In genomic region chr1:30312226-30312625, GRCh38 we compare ENCODE assay signal across 22 cellular contexts.
DNase-seq lines count a peak whose midpoint lies in the region; ATAC-seq and TF ChIP-seq lines count a peak whose summit lies in the region.
"Had no signal": no experiment of that assay in that cellular context is flagged by ENCODE, and none has a peak within 500 bp of the region (broad histone marks: within the 10 kb centered on the region; RNA-seq: fewer than 3 reads in every experiment).

No MANE protein-coding gene starts in this region.

- H3K36me3 Mint-ChIP-seq in H9 (ENCODE audit: insufficient read depth in 1 of 3, low read depth in 3 of 3): peaks cover 0 to 3% (median 0%) of the 10 kb centered on the region in 3 experiments; a peak in 1 of 7 replicates
- no peaks in the 10 kb centered on the region for H3K36me3 Mint-ChIP-seq in natural killer cell treated with Interleukin-12 subunit alpha and Interleukin-12 subunit beta and Interleukin-15 and Interleukin-18, amount 100 ng/mL, for 72 hours
- no peaks in the 10 kb centered on the region for H3K36me3 Mint-ChIP-seq in stimulated activated effector memory CD8-positive, alpha-beta T cell treated with anti-CD3 and anti-CD28 coated beads, Interleukin-12 subunit alpha, Interleukin-12 subunit beta, amount 100 ng/mL, for 72 hours
- H3K36me3 Mint-ChIP-seq in activated T-cell treated with anti-CD3 and anti-CD28 coated beads, Interleukin-2, amount 50 U/mL, for 24 hours (ENCODE audit: low read depth): no peaks in the 10 kb centered on the region
- H3K36me3 Mint-ChIP-seq in MCF 10A (ENCODE audit: insufficient read depth, unreplicated experiment): no peaks in the 10 kb centered on the region
- H3K36me3 Mint-ChIP-seq: CD4-positive, alpha-beta memory T cell had no signal

- H3K79me1 ChIP-seq in H9 (ENCODE audit: insufficient read depth, low read depth, low read length, poor library complexity, severe bottlenecking): no peaks in the 10 kb centered on the region

- peaks cover 2 to 5% of the 10 kb centered on the region in 2 experiments; a peak in 2 of 5 replicates for H3K9me3 Mint-ChIP-seq in H9
- H3K9me3 Mint-ChIP-seq in natural killer cell treated with Interleukin-12 subunit alpha and Interleukin-12 subunit beta and Interleukin-15 and Interleukin-18, amount 100 ng/mL, for 72 hours: no peaks in the 10 kb centered on the region
- H3K9me3 Mint-ChIP-seq in stimulated activated effector memory CD8-positive, alpha-beta T cell treated with anti-CD3 and anti-CD28 coated beads, Interleukin-12 subunit alpha, Interleukin-12 subunit beta, amount 100 ng/mL, for 72 hours: no peaks in the 10 kb centered on the region
- no peaks in the 10 kb centered on the region for H3K9me3 Mint-ChIP-seq in activated T-cell treated with anti-CD3 and anti-CD28 coated beads, Interleukin-2, amount 50 U/mL, for 24 hours
- H3K9me3 Mint-ChIP-seq in MCF 10A (ENCODE audit: unreplicated experiment): no peaks in the 10 kb centered on the region

- H2BK5ac ChIP-seq in H9 (ENCODE audit: insufficient read length, low read length): no peak overlapping the region

- H3K4me3 Mint-ChIP-seq in H9: no peak overlapping the region
- H3K4me3 Mint-ChIP-seq in natural killer cell treated with Interleukin-12 subunit alpha and Interleukin-12 subunit beta and Interleukin-15 and Interleukin-18, amount 100 ng/mL, for 72 hours: no peak overlapping the region
- no peak overlapping the region for H3K4me3 Mint-ChIP-seq in stimulated activated effector memory CD8-positive, alpha-beta T cell treated with anti-CD3 and anti-CD28 coated beads, Interleukin-12 subunit alpha, Interleukin-12 subunit beta, amount 100 ng/mL, for 72 hours
- no peak overlapping the region for H3K4me3 Mint-ChIP-seq in activated T-cell treated with anti-CD3 and anti-CD28 coated beads, Interleukin-2, amount 50 U/mL, for 24 hours
- H3K4me3 Mint-ChIP-seq in MCF 10A (ENCODE audit: unreplicated experiment): no peak overlapping the region
- H3K4me3 Mint-ChIP-seq: CD4-positive, alpha-beta memory T cell; HFFc6 had no signal

- H3K56ac ChIP-seq in H9 (ENCODE audit: insufficient read length, low read depth, low read length): no peak overlapping the region

- H3K4me2 ChIP-seq in BLaER1 (peak overlapping the region; percentile 67), H9 (ENCODE audit: insufficient read depth, insufficient read length, low read length) (no peak overlapping the region)
- H3K4me2 ChIP-seq: A549, PC-9 had no signal

- DNase-seq in H9: peak; percentile 24
- peak; percentile 29 for DNase-seq in natural killer cell treated with Interleukin-12 subunit alpha and Interleukin-12 subunit beta and Interleukin-15 and Interleukin-18, amount 100 ng/mL, for 72 hours (ENCODE audit: low spot score)
- no peak for DNase-seq in stimulated activated effector memory CD8-positive, alpha-beta T cell treated with anti-CD3 and anti-CD28 coated beads, Interleukin-12 subunit alpha, Interleukin-12 subunit beta, amount 100 ng/mL, for 72 hours (ENCODE audit: low spot score in 2 of 2)
- DNase-seq in activated T-cell treated with anti-CD3 and anti-CD28 coated beads, Interleukin-2, amount 50 U/mL, for 24 hours: no peak
- DNase-seq in MCF 10A (ENCODE audit: unreplicated experiment): no peak
- no peak for DNase-seq in NCI-H146 treated with DMSO at 0.1 percent for 48 hours (lab: John Stamatoyannopoulos, UW; ENCODE audit: unreplicated experiment)
- DNase-seq: BE2C; CD4-positive, alpha-beta memory T cell; DND-41; HFFc6; NCI-H1092; NCI-H1436; NCI-H1930; NCI-H510A; PC-9; RPMI8226; SHP77 treated with DMSO at 0.1 percent for 48 hours had no signal

- H3K27ac Mint-ChIP-seq in H9 (peak overlapping the region in 2 of 3 experiments; percentile 57 to 66; a peak in 3 of 7 replicates), MCF 10A (ENCODE audit: low read depth, unreplicated experiment) (no peak overlapping the region)
- no peak overlapping the region for H3K27ac Mint-ChIP-seq in natural killer cell treated with Interleukin-12 subunit alpha and Interleukin-12 subunit beta and Interleukin-15 and Interleukin-18, amount 100 ng/mL, for 72 hours
- H3K27ac Mint-ChIP-seq in stimulated activated effector memory CD8-positive, alpha-beta T cell treated with anti-CD3 and anti-CD28 coated beads, Interleukin-12 subunit alpha, Interleukin-12 subunit beta, amount 100 ng/mL, for 72 hours: no peak overlapping the region
- H3K27ac Mint-ChIP-seq in activated T-cell treated with anti-CD3 and anti-CD28 coated beads, Interleukin-2, amount 50 U/mL, for 24 hours: no peak overlapping the region
- H3K27ac Mint-ChIP-seq: HFFc6 had no signal

- no TSS peak for BruUV-seq in MCF 10A (replicated peaks; lab: Mats Ljungman, UMichigan)

- H3K27ac ChIP-seq in BLaER1 (peak overlapping the region; percentile 33), H9 (ENCODE audit: insufficient read length, low read depth, low read length) (no peak overlapping the region)
- H3K27ac ChIP-seq: A549, PC-9 had no signal

- H3K9me3 ChIP-seq in BLaER1 (no peaks in the 10 kb centered on the region), H9 (ENCODE audit: control insufficient read depth, low read depth, low read length) (no peaks in the 10 kb centered on the region)
- H3K9me3 ChIP-seq: A549, BE2C had no signal

- no peak overlapping the region for H3K4me3 ChIP-seq in BLaER1
- H3K4me3 ChIP-seq: A549, GM12878, K562, PC-9 had no signal

- no peak overlapping the region for H2BK12ac ChIP-seq in H9 (ENCODE audit: insufficient read length, low read depth, low read length)

- H4K8ac ChIP-seq in H9 (replicated peaks; ENCODE audit: insufficient read length, low read depth, low read length): no peak overlapping the region

- H3K4me1 ChIP-seq in BLaER1 (peaks cover 69% of the 10 kb centered on the region), H9 (ENCODE audit: insufficient read depth, low read length) (no peaks in the 10 kb centered on the region)
- H3K4me1 ChIP-seq: A549, BE2C had no signal

- H3K27me3 ChIP-seq in BLaER1 (no peaks in the 10 kb centered on the region), H9 (ENCODE audit: insufficient read depth, low read length) (no peaks in the 10 kb centered on the region)
- H3K27me3 ChIP-seq: BE2C had no signal

- H3K4ac ChIP-seq in H9 (ENCODE audit: low read depth, low read length): no peak overlapping the region

- peaks cover 0 to 9% of the 10 kb centered on the region in 2 experiments; a peak in 2 of 4 replicates for H3K4me1 Mint-ChIP-seq in H9
- H3K4me1 Mint-ChIP-seq in natural killer cell treated with Interleukin-12 subunit alpha and Interleukin-12 subunit beta and Interleukin-15 and Interleukin-18, amount 100 ng/mL, for 72 hours (ENCODE audit: low read depth in 2 of 2): no peaks in the 10 kb centered on the region
- no peaks in the 10 kb centered on the region for H3K4me1 Mint-ChIP-seq in stimulated activated effector memory CD8-positive, alpha-beta T cell treated with anti-CD3 and anti-CD28 coated beads, Interleukin-12 subunit alpha, Interleukin-12 subunit beta, amount 100 ng/mL, for 72 hours
- no peaks in the 10 kb centered on the region for H3K4me1 Mint-ChIP-seq in activated T-cell treated with anti-CD3 and anti-CD28 coated beads, Interleukin-2, amount 50 U/mL, for 24 hours (ENCODE audit: low read depth)
- no peaks in the 10 kb centered on the region for H3K4me1 Mint-ChIP-seq in MCF 10A (ENCODE audit: insufficient read depth, unreplicated experiment)
- H3K4me1 Mint-ChIP-seq: CD4-positive, alpha-beta memory T cell had no signal

- no peak for TF ChIP-seq CTCF in H9 (conservative IDR thresholded peaks at IDR 0.05)
- no peak for TF ChIP-seq CTCF in MCF 10A (IDR thresholded peaks at IDR 0.05; ENCODE audit: unreplicated experiment)

- no peak overlapping the region for H2AFZ ChIP-seq in H9 (ENCODE audit: low read length)
- H2AFZ ChIP-seq: PC-9 had no signal

- POLR2A ChIA-PET in MCF 10A (lab: Yijun Ruan, JAX): no interaction called here

- CTCF ChIA-PET in MCF 10A (lab: Yijun Ruan, JAX): interaction anchor here (0.9 kb wide), 1 partner anchor 261 kb away, joined by 3 read pairs; no protein-coding TSS in a partner anchor

- no peak for ATAC-seq in natural killer cell treated with Interleukin-12 subunit alpha and Interleukin-12 subunit beta and Interleukin-15 and Interleukin-18, amount 100 ng/mL, for 72 hours
- peak; percentile 13 for ATAC-seq in stimulated activated effector memory CD8-positive, alpha-beta T cell treated with anti-CD3 and anti-CD28 coated beads, Interleukin-12 subunit alpha, Interleukin-12 subunit beta, amount 100 ng/mL, for 72 hours
- no peak for ATAC-seq in HG03354 (IDR thresholded peaks at IDR 0.05; ENCODE audit: poor library complexity, severe bottlenecking, unreplicated experiment)
- ATAC-seq: A549, GM12878, K562 had no signal

- no peak overlapping the region for H2AK5ac ChIP-seq in H9 (ENCODE audit: insufficient read length, low read length)

- no peak overlapping the region for H2BK15ac ChIP-seq in H9 (ENCODE audit: low read depth, low read length)

- no peaks in the 10 kb centered on the region for H3K23me2 ChIP-seq in H9 (ENCODE audit: insufficient read length, low read depth, low read length, poor library complexity, severe bottlenecking)

- no peak overlapping the region for H3K23ac ChIP-seq in H9 (ENCODE audit: insufficient read length, low read depth, low read length)

- no CpG with 5 or more reads among the region's 7 CpGs for WGBS in H9 (ENCODE audit: extremely low coverage, insufficient read length, low lambda C conversion rate)

- no peaks in the 10 kb centered on the region for H3K79me2 ChIP-seq in H9 (ENCODE audit: insufficient read depth, low read length)

- no peak overlapping the region for H2BK20ac ChIP-seq in H9 (ENCODE audit: low read depth, low read length, poor library complexity, severe bottlenecking)

- H2BK120ac ChIP-seq in H9 (ENCODE audit: low read depth, low read length, poor library complexity, severe bottlenecking): no peak overlapping the region

- H4K20me1 ChIP-seq in BLaER1: no peaks in the 10 kb centered on the region
- no peaks in the 10 kb centered on the region for H4K20me1 ChIP-seq in H9 (ENCODE audit: control insufficient read depth, insufficient read depth, insufficient read length)

- no peak overlapping the region for H3K18ac ChIP-seq in H9 (ENCODE audit: insufficient read length, low read depth, low read length)

- no peak overlapping the region for H3T11ph ChIP-seq in H9 (ENCODE audit: low read length)

- H3K9ac ChIP-seq in BLaER1 (no peak overlapping the region), H9 (ENCODE audit: extremely low read depth, insufficient read length, low read length) (no peak overlapping the region)

- no peaks in the 10 kb centered on the region for H3K36me3 ChIP-seq in BLaER1
- H3K36me3 ChIP-seq: BE2C had no signal

- H3K27me3 Mint-ChIP-seq in H9 (ENCODE audit: low read depth) (peaks cover 27% of the 10 kb centered on the region), MCF 10A (ENCODE audit: insufficient read depth, unreplicated experiment) (peaks cover 61% of the 10 kb centered on the region)
- H3K27me3 Mint-ChIP-seq in natural killer cell treated with Interleukin-12 subunit alpha and Interleukin-12 subunit beta and Interleukin-15 and Interleukin-18, amount 100 ng/mL, for 72 hours: peaks cover 17 to 25% of the 10 kb centered on the region in 2 donors
- H3K27me3 Mint-ChIP-seq in activated T-cell treated with anti-CD3 and anti-CD28 coated beads, Interleukin-2, amount 50 U/mL, for 24 hours: peaks cover 29% of the 10 kb centered on the region

- intact Hi-C loops in MCF 10A (cut with micrococcal nuclease): no loop called here

- no peak overlapping the region for H4K5ac ChIP-seq in H9 (ENCODE audit: insufficient read length, low read depth, low read length)

- no peak overlapping the region for H4K91ac ChIP-seq in H9 (ENCODE audit: insufficient read length, low read depth, low read length)

- no peak overlapping the region for H3K14ac ChIP-seq in H9 (ENCODE audit: insufficient read depth, low read length)

Comparison
In these comparisons a context has a peak if more than half of its experiments do, and no peak if none do; other contexts are left out.
1. DNase-seq: peak in H9 (single experiment) and natural killer cell treated with Interleukin-12 subunit alpha and Interleukin-12 subunit beta and Interleukin-15 and Interleukin-18, amount 100 ng/mL, for 72 hours (single experiment); none in stimulated activated effector memory CD8-positive, alpha-beta T cell treated with anti-CD3 and anti-CD28 coated beads, Interleukin-12 subunit alpha, Interleukin-12 subunit beta, amount 100 ng/mL, for 72 hours (0 of 2), activated T-cell treated with anti-CD3 and anti-CD28 coated beads, Interleukin-2, amount 50 U/mL, for 24 hours (single experiment), MCF 10A (single experiment) and NCI-H146 treated with DMSO at 0.1 percent for 48 hours (single experiment).
2. H3K27ac Mint-ChIP-seq: peak in H9 (2 of 3); none in natural killer cell treated with Interleukin-12 subunit alpha and Interleukin-12 subunit beta and Interleukin-15 and Interleukin-18, amount 100 ng/mL, for 72 hours (0 of 2), stimulated activated effector memory CD8-positive, alpha-beta T cell treated with anti-CD3 and anti-CD28 coated beads, Interleukin-12 subunit alpha, Interleukin-12 subunit beta, amount 100 ng/mL, for 72 hours (single experiment), activated T-cell treated with anti-CD3 and anti-CD28 coated beads, Interleukin-2, amount 50 U/mL, for 24 hours (single experiment) and MCF 10A (single experiment).